In the genomic region with DNA sequence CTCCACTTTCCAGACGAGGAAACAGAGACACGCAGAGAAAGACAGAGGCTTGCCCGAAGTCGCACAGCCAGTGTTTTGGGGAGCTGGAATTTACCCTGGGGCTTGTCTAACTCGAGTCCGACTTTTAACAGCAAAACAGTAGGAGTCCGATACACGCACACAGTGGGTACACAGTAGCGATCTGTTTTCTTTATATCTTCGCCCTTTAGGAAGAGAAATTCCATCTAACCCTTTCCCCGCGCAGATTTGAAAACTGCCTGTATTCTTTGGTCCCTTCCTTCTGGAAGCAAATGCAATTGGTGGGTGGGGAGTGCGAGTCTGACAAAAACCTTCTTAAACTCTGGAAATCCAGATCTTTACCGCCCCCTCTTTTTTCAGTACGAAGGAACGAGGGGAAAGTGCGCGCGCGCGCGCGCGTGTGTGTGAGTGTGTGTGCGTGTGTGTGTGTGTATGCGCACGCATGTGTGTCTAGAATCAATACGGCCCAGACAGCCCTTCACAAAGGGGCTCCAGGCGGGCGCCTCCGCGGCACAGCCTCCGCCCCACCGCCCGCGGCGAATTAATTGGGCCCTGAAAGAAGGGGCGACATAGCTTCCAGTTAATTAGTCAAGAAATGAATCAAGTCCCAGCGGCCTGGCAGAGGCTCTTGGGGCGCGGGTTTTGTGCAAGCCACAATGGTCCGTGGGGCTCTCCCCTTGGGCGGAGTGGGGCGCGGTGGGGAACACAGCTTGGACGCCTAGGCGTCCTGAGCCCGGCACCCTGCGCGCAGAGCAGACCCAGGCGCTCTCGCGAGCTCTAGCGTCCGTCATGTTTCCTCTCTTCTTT, we compare ENCODE assay signal across 13 cellular contexts. TPM values are rescaled to one million over a fixed set of nuclear protein-coding genes. Genes with fewer than 3 reads are reported as not detected.
DNase-seq lines count a peak whose midpoint lies in the region; ATAC-seq and TF ChIP-seq lines count a peak whose summit lies in the region.
"Had no signal": no experiment of that assay in that cellular context is flagged by ENCODE, and none has a peak within 500 bp of the region (broad histone marks: within the 10 kb centered on the region; RNA-seq: fewer than 3 reads in every experiment).

No MANE protein-coding gene starts in this region.

- H3K79me2 ChIP-seq in neural progenitor cell (ENCODE audit: low read depth), result no peaks in the 10 kb centered on the region

- H3K4me3 ChIP-seq in AG04449 (ENCODE audit: low read depth, low read length) (peak overlapping the region; percentile 46), IMR-90 (ENCODE audit: insufficient read depth, low read depth, low read length) (peak overlapping the region; percentile 20), fibroblast of pulmonary artery (replicated peaks; ENCODE audit: low read depth, low read length) (peak overlapping the region; percentile 39), neural progenitor cell (peak overlapping the region; percentile 15)
- no peak overlapping the region for H3K4me3 ChIP-seq in naive thymus-derived CD4-positive, alpha-beta T cell (ENCODE audit: low read length)
- H3K4me3 ChIP-seq: body of pancreas, tibial artery had no signal

- peaks cover 4% of the 10 kb centered on the region for H3K9me3 Mint-ChIP-seq in neural progenitor cell
- H3K9me3 Mint-ChIP-seq in naive thymus-derived CD4-positive, alpha-beta T cell, result peaks cover 0 to 21% (median 1%) of the 10 kb centered on the region in 11 donors

- TF ChIP-seq CTCF in AG04449 (IDR thresholded peaks at IDR 0.05; ENCODE audit: insufficient read depth, low read length, missing control alignments) (no peak), IMR-90 (conservative IDR thresholded peaks at IDR 0.05; ENCODE audit: low read depth, low read length) (no peak), fibroblast of pulmonary artery (IDR thresholded peaks at IDR 0.05; ENCODE audit: low read length, missing control alignments) (no peak), neural progenitor cell (IDR thresholded peaks at IDR 0.05) (no peak)

- no peaks in the 10 kb centered on the region for H4K20me1 ChIP-seq in IMR-90 (ENCODE audit: insufficient read depth, low read length)
- peaks cover 93% of the 10 kb centered on the region for H4K20me1 ChIP-seq in neural progenitor cell (ENCODE audit: low read depth)

- in situ Hi-C loops in IMR-90 (cut with MboI; ENCODE audit: low sequenced_read_pairs), result no loop called here

- no peak overlapping the region for H2BK15ac ChIP-seq in IMR-90 (ENCODE audit: low read depth, low read length)

- no peak overlapping the region for H2BK120ac ChIP-seq in IMR-90 (ENCODE audit: low read depth, low read length)

- no peak overlapping the region; the same call in 1 of the 2 replicates for H3K18ac ChIP-seq in IMR-90 (ENCODE audit: low read depth, low read length)

- H4K5ac ChIP-seq in IMR-90 (ENCODE audit: low read depth, low read length), result no peak overlapping the region

- POLR2A ChIA-PET in AG04449 (lab: Yijun Ruan, JAX) (interaction anchor here (1.6 kb wide), 1 partner anchor 14 kb away, joined by 9 read pairs; the partner anchor contains the start of gene TBX3), IMR-90 (lab: Charles Lee; ENCODE audit: unreplicated experiment) (interaction anchor here (0.6 kb wide), 1 partner anchor 236 kb away, joined by 3 read pairs; no protein-coding TSS in a partner anchor)
- POLR2A ChIA-PET in naive thymus-derived CD4-positive, alpha-beta T cell (lab: Charles Lee), result no interaction called here

- H3K9ac ChIP-seq in IMR-90 (ENCODE audit: low read depth, low read length) (no peak overlapping the region), neural progenitor cell (no peak overlapping the region)

- TF ChIP-seq POLR2A in IMR-90 (IDR thresholded peaks at IDR 0.05; ENCODE audit: low read depth, low read length), result no peak

- no peak overlapping the region for H3K56ac ChIP-seq in IMR-90 (ENCODE audit: extremely low read depth, insufficient read depth, low read length)

- H3K27ac ChIP-seq in IMR-90 (ENCODE audit: insufficient read depth, low read length) (no peak overlapping the region; the same call in 1 of the 2 replicates), neural progenitor cell (no peak overlapping the region)
- H3K27ac ChIP-seq in naive thymus-derived CD4-positive, alpha-beta T cell (ENCODE audit: low read depth, low read length), result no peak overlapping the region
- H3K27ac ChIP-seq: body of pancreas, HL-60, tibial artery had no signal

- H3K4me2 ChIP-seq in IMR-90 (ENCODE audit: low read depth, low read length) (peak overlapping the region; percentile 41; the same call in 1 of the 2 replicates), neural progenitor cell (peak overlapping the region; percentile 69)

- H2AK9ac ChIP-seq in IMR-90 (replicated peaks; ENCODE audit: low read depth, low read length, poor library complexity), result no peak overlapping the region

- 32% methylated on average over 12 of the region's 55 CpGs; no CpG with 5 or more reads in 1 of the 2 experiments for WGBS in IMR-90 (ENCODE audit: extremely low coverage in 2 of 2, insufficient read length in 1 of 2), 2 experiments

- H4K91ac ChIP-seq in IMR-90 (ENCODE audit: insufficient read depth, low read depth, low read length), result no peak overlapping the region

- peaks cover 0 to 4% of the 10 kb centered on the region in 2 experiments; a peak in 1 of 4 replicates for H3K79me1 ChIP-seq in IMR-90 (ENCODE audit: low read depth in 1 of 2, low read length in 2 of 2)

- H3K9me3 ChIP-seq in IMR-90 (ENCODE audit: control insufficient read depth, insufficient read depth, low read length) (no peaks in the 10 kb centered on the region), neural progenitor cell (ENCODE audit: low read depth) (no peaks in the 10 kb centered on the region)
- H3K9me3 ChIP-seq in naive thymus-derived CD4-positive, alpha-beta T cell (ENCODE audit: control insufficient read depth in 2 of 3, low read length in 3 of 3), result no peaks in the 10 kb centered on the region
- H3K9me3 ChIP-seq: BE2C, body of pancreas, tibial artery had no signal

- no peaks in the 10 kb centered on the region for H3K36me3 ChIP-seq in IMR-90 (ENCODE audit: control insufficient read depth, insufficient read depth, low read length)
- no peaks in the 10 kb centered on the region for H3K36me3 ChIP-seq in neural progenitor cell
- no peaks in the 10 kb centered on the region for H3K36me3 ChIP-seq in naive thymus-derived CD4-positive, alpha-beta T cell (ENCODE audit: control insufficient read depth in 2 of 3, insufficient read depth in 3 of 3, low read length in 3 of 3)
- H3K36me3 ChIP-seq: BE2C, tibial artery had no signal

- H3K27ac Mint-ChIP-seq in neural progenitor cell, result no peak overlapping the region
- H3K27ac Mint-ChIP-seq in naive thymus-derived CD4-positive, alpha-beta T cell, result peak overlapping the region in 1 of 9 donors; percentile 3

- H2BK5ac ChIP-seq in IMR-90 (ENCODE audit: low read depth, low read length, poor library complexity, severe bottlenecking), result no peak overlapping the region

- CTCF ChIA-PET in AG04449 (lab: Yijun Ruan, JAX), result interaction anchor here (0.9 kb wide), 1 partner anchor 435 kb away, joined by 3 read pairs; no protein-coding TSS in a partner anchor
- CTCF ChIA-PET in IMR-90 (lab: Yijun Ruan, JAX), result no interaction called here
- CTCF ChIA-PET in naive thymus-derived CD4-positive, alpha-beta T cell (lab: Charles Lee), result no interaction called here

- intact Hi-C loops in IMR-90 (cut with micrococcal nuclease), result no loop called here
- intact Hi-C loops in naive thymus-derived CD4-positive, alpha-beta T cell (cut with micrococcal nuclease), result no loop called here

- H3K4me1 ChIP-seq in IMR-90 (ENCODE audit: control insufficient read depth, insufficient read depth, low read length), result peaks cover 2% of the 10 kb centered on the region; the same call in 1 of the 2 replicates
- peaks cover 21% of the 10 kb centered on the region for H3K4me1 ChIP-seq in neural progenitor cell
- no peaks in the 10 kb centered on the region for H3K4me1 ChIP-seq in naive thymus-derived CD4-positive, alpha-beta T cell (ENCODE audit: control insufficient read depth in 2 of 2, insufficient read depth in 2 of 2, low read length in 2 of 2)

- peak; percentile 45 for ATAC-seq in IMR-90 (ENCODE audit: low read depth)
- ATAC-seq in GM19328 (IDR thresholded peaks at IDR 0.05; ENCODE audit: unreplicated experiment), result no peak
- no peak for ATAC-seq in naive thymus-derived CD4-positive, alpha-beta T cell
- ATAC-seq: body of pancreas; naive thymus-derived CD8-positive, alpha-beta T cell had no signal

- no peak overlapping the region for H2BK20ac ChIP-seq in IMR-90 (ENCODE audit: low read depth, low read length)

- H2AFZ ChIP-seq in IMR-90 (replicated peaks; ENCODE audit: low read length, poor library complexity) (peak overlapping the region; percentile 79), neural progenitor cell (replicated peaks) (no peak overlapping the region)

- H2AK5ac ChIP-seq in IMR-90 (ENCODE audit: low read depth, low read length), result no peak overlapping the region; the same call in 1 of the 2 replicates

- peaks cover 96% of the 10 kb centered on the region for H3K27me3 Mint-ChIP-seq in neural progenitor cell (ENCODE audit: insufficient read depth, low read depth)
- H3K27me3 Mint-ChIP-seq in naive thymus-derived CD4-positive, alpha-beta T cell, result peaks cover 81 to 99% (median 93%) of the 10 kb centered on the region in 5 donors

- no peak for TF ChIP-seq RAD21 in IMR-90 (IDR thresholded peaks at IDR 0.05; ENCODE audit: low read length)

- BruUV-seq in IMR-90 (replicated peaks; lab: Mats Ljungman, UMichigan), result no TSS peak

- H3K14ac ChIP-seq in IMR-90 (replicated peaks; ENCODE audit: low read depth, low read length), result no peak overlapping the region

- no peaks in the 10 kb centered on the region for H3K36me3 Mint-ChIP-seq in neural progenitor cell
- peaks cover 0 to 9% (median 0%) of the 10 kb centered on the region in 5 donors for H3K36me3 Mint-ChIP-seq in naive thymus-derived CD4-positive, alpha-beta T cell

- peaks cover 10% of the 10 kb centered on the region for H3K4me1 Mint-ChIP-seq in neural progenitor cell
- peaks cover 0 to 8% (median 0%) of the 10 kb centered on the region in 7 donors for H3K4me1 Mint-ChIP-seq in naive thymus-derived CD4-positive, alpha-beta T cell

- no peak for DNase-seq in AG04449 (ENCODE audit: low read depth, low spot score)
- no peak for DNase-seq in IMR-90
- no peak for DNase-seq in fibroblast of pulmonary artery (ENCODE audit: low read depth)
- DNase-seq in neural progenitor cell (ENCODE audit: low spot score), result peak; percentile 89
- DNase-seq in HPDE6-E6E7 (ENCODE audit: extremely low spot score), result no peak
- no peak for DNase-seq in naive thymus-derived CD4-positive, alpha-beta T cell
- DNase-seq in iPS-NIHi11 (ENCODE audit: low spot score), result no peak
- DNase-seq: BE2C; body of pancreas; naive thymus-derived CD8-positive, alpha-beta T cell; tibial artery had no signal

- peak overlapping the region; percentile 33 for H3K4me3 Mint-ChIP-seq in neural progenitor cell
- H3K4me3 Mint-ChIP-seq in naive thymus-derived CD4-positive, alpha-beta T cell, result no peak overlapping the region
- H3K4me3 Mint-ChIP-seq: naive thymus-derived CD8-positive, alpha-beta T cell had no signal

- H3F3A ChIP-seq in neural progenitor cell (ENCODE audit: low read depth), result peaks cover 23% of the 10 kb centered on the region

- no peaks in the 10 kb centered on the region for H3K9me1 ChIP-seq in IMR-90 (ENCODE audit: insufficient read depth, low read length)

- H3K23ac ChIP-seq in IMR-90 (ENCODE audit: low read depth, low read length), result no peak overlapping the region

- peak overlapping the region; percentile 0 to 28; a peak in 1 of 4 replicates for H4K8ac ChIP-seq in IMR-90 (ENCODE audit: low read depth in 2 of 2, low read length in 2 of 2)

- H3K27me3 ChIP-seq in IMR-90 (ENCODE audit: control insufficient read depth, insufficient read depth, low read length) (peaks cover 7% of the 10 kb centered on the region), neural progenitor cell (peaks cover 100% of the 10 kb centered on the region)
- peaks cover 0 to 24% of the 10 kb centered on the region in 2 donors for H3K27me3 ChIP-seq in naive thymus-derived CD4-positive, alpha-beta T cell (ENCODE audit: control insufficient read depth in 2 of 2, insufficient read depth in 2 of 2, low read length in 2 of 2)
- H3K27me3 ChIP-seq: BE2C had no signal

- no peak overlapping the region for H3K4ac ChIP-seq in IMR-90 (ENCODE audit: low read depth, low read length)

- dilution Hi-C loops in IMR-90 (cut with HindIII; ENCODE audit: low sequenced_read_pairs, unreplicated experiment), result no loop called here

RNA-seq across cellular contexts. Expression of gene TBX3, which starts 14.0 kb away (rescaled TPM):
- total RNA-seq in IMR-90 (2012; rRNA removed) (15.8 and 18.6 TPM in 2 replicates), neural progenitor cell (ENCODE audit: low replicate concordance) (not detected in 2 replicates)
- 40.5 and 44.9 TPM in 2 replicates for polyA plus RNA-seq in IMR-90 (2012; rRNA removed)
- 13.1 and 30.1 TPM in 2 replicates for polyA plus RNA-seq in IMR-90 (2012; cell fraction: cytosol; rRNA removed)
- polyA plus RNA-seq in IMR-90 (2012; cell fraction: nucleus; rRNA removed; ENCODE audit: low replicate concordance), result 165 and 239 TPM in 2 replicates
- total RNA-seq in naive thymus-derived CD4-positive, alpha-beta T cell, result not detected
- not detected for polyA plus RNA-seq in naive thymus-derived CD4-positive, alpha-beta T cell
- total RNA-seq: naive thymus-derived CD8-positive, alpha-beta T cell had no signal
- polyA plus RNA-seq: naive thymus-derived CD8-positive, alpha-beta T cell had no signal

Comparison
In these comparisons a context has a peak if more than half of its experiments do, and no peak if none do; other contexts are left out.
1. RNA of gene TBX3, which starts 14.0 kb away (total RNA-seq): 15.8 to 18.6 TPM in IMR-90; not detected in neural progenitor cell and not detected in naive thymus-derived CD4-positive, alpha-beta T cell; every median in the first group is over 10 times any median in the second.